Comparison of ENCODE assay signal across 17 cellular contexts in the genomic region with DNA sequence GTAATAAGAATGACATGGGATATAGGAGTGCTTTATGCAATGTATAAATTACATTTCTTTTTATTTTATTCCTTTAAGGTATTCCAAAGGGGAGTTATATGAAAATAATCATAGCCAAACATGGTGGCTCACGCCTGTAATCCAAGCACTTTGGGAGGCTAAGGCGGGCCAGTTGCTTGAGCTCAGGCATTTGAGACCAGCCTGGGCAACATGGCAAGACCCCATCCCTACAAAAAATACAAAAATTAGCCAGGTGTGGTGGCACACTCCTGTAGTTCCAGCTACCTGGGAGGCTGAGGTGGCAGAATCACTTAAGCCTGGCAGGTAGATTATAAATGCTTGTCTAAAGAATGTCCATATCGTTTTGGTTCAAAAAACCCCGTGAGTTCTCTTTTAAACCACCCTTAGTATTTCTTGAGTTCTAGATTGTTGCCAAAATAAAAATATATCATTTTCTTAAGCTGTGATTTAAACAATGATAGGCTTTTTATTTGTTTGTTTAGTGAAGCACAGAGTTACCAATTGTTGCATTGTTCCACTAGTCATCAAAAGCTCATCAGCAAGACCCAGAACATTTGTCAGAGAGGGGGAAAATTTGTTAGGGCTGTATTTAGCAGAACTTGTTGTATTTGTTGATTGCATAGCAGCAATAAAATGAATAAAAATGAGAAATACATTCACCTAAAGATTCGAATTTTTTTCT.
DNase-seq lines count a peak whose midpoint lies in the region; ATAC-seq and TF ChIP-seq lines count a peak whose summit lies in the region.
"Had no signal": no experiment of that assay in that cellular context is flagged by ENCODE, and none has a peak within 500 bp of the region (broad histone marks: within the 10 kb centered on the region; RNA-seq: fewer than 3 reads in every experiment).

No MANE protein-coding gene starts in this region.

- H3K27me3 Mint-ChIP-seq in mesothelial cell of epicardium (ENCODE audit: low read depth), result no peaks in the 10 kb centered on the region
- no peaks in the 10 kb centered on the region for H3K27me3 Mint-ChIP-seq in neural progenitor cell (ENCODE audit: insufficient read depth, low read depth)

- H3K4me1 ChIP-seq in ACC112 (ENCODE audit: control insufficient read depth, insufficient read depth, low read length, unreplicated experiment) (peaks cover 23% of the 10 kb centered on the region), mammary epithelial cell (ENCODE audit: insufficient read depth, low read length) (peaks cover 9% of the 10 kb centered on the region), lower lobe of right lung (no peaks in the 10 kb centered on the region), neural progenitor cell (no peaks in the 10 kb centered on the region)
- H3K4me1 ChIP-seq: HAP-1 had no signal

- BruUV-seq in mammary epithelial cell (replicated peaks; lab: Mats Ljungman, UMichigan), result no TSS peak

- H3K27ac Mint-ChIP-seq in mesothelial cell of epicardium (peak overlapping the region; percentile 31), neural progenitor cell (no peak overlapping the region)

- in situ Hi-C loops in mammary epithelial cell (cut with MboI; ENCODE audit: low sequenced_read_pairs in 2 of 2), result no loop called here

- H3K4me1 Mint-ChIP-seq in mesothelial cell of epicardium, result peaks cover 16% of the 10 kb centered on the region
- peaks cover 22% of the 10 kb centered on the region for H3K4me1 Mint-ChIP-seq in neural progenitor cell

- H3K4me2 ChIP-seq in mammary epithelial cell (ENCODE audit: insufficient read depth, low read depth, low read length) (no peak overlapping the region), neural progenitor cell (no peak overlapping the region)

- DNase-seq in LoVo (ENCODE audit: low spot score) (peak; percentile 12), mammary epithelial cell (peak; percentile 44), mesothelial cell of epicardium (ENCODE audit: low spot score in 2 of 2, unreplicated experiment in 2 of 2) (no peak), lower lobe of right lung (no peak), midbrain (lab: John Stamatoyannopoulos, UW) (no peak), neural progenitor cell (ENCODE audit: low spot score) (no peak)
- DNase-seq: C1 segment of cervical spinal cord, DMS 273 treated with DMSO at 0.1 percent for 48 hours, KBM-7, NCI-H1048, NCI-H2081 treated with DMSO at 0.1 percent for 48 hours, NCI-H2227 treated with DMSO at 0.1 percent for 48 hours, NCI-H524, SHP77 treated with DMSO at 0.1 percent for 48 hours had no signal

- 98% methylated on average over 5 of the region's 5 CpGs for WGBS in mammary epithelial cell (ENCODE audit: low coverage, missing lambda C conversion rate)

- H3K9me3 ChIP-seq in mammary epithelial cell (replicated peaks; ENCODE audit: insufficient read depth, low read length) (no peaks in the 10 kb centered on the region), lower lobe of right lung (no peaks in the 10 kb centered on the region), neural progenitor cell (ENCODE audit: low read depth) (no peaks in the 10 kb centered on the region)
- H3K9me3 ChIP-seq: HAP-1 had no signal

- H3K4me3 Mint-ChIP-seq in mesothelial cell of epicardium (no peak overlapping the region), neural progenitor cell (no peak overlapping the region)

- H3F3A ChIP-seq in neural progenitor cell (ENCODE audit: low read depth), result no peaks in the 10 kb centered on the region

- no peak for TF ChIP-seq CTCF in mammary epithelial cell (conservative IDR thresholded peaks at IDR 0.05 in 1 of 2, IDR thresholded peaks at IDR 0.05 in 1 of 2; ENCODE audit: extremely low read depth in 1 of 2, insufficient read depth in 1 of 2, low read depth in 1 of 2, low read length in 2 of 2)
- no peak for TF ChIP-seq CTCF in mesothelial cell of epicardium (IDR thresholded peaks at IDR 0.05; ENCODE audit: unreplicated experiment)
- no peak for TF ChIP-seq CTCF in lower lobe of right lung (IDR thresholded peaks at IDR 0.05)
- TF ChIP-seq CTCF in neural progenitor cell (IDR thresholded peaks at IDR 0.05), result no peak

- intact Hi-C loops in mammary epithelial cell (cut with micrococcal nuclease) (no loop called here), lower lobe of right lung (cut with DNase I) (no loop called here)

- H3K79me2 ChIP-seq in ACC112 (ENCODE audit: control insufficient read depth, insufficient read depth, low read length, unreplicated experiment) (no peaks in the 10 kb centered on the region), mammary epithelial cell (ENCODE audit: insufficient read depth, low read length) (no peaks in the 10 kb centered on the region), neural progenitor cell (ENCODE audit: low read depth) (no peaks in the 10 kb centered on the region)

- H3K27ac ChIP-seq in ACC112 (ENCODE audit: low read depth, low read length) (peak overlapping the region; percentile 81), mammary epithelial cell (ENCODE audit: insufficient read depth, low read depth, low read length) (no peak overlapping the region), lower lobe of right lung (no peak overlapping the region), neural progenitor cell (no peak overlapping the region)

- CTCF ChIA-PET in mammary epithelial cell (lab: Charles Lee; ENCODE audit: low non-redundant PET), result no interaction called here

- ATAC-seq in GM19455 (IDR thresholded peaks at IDR 0.05; ENCODE audit: unreplicated experiment) (no peak), lower lobe of right lung (no peak)

- H3K9ac ChIP-seq in mammary epithelial cell (ENCODE audit: insufficient read depth, low read length) (no peak overlapping the region), neural progenitor cell (no peak overlapping the region)

- H2AFZ ChIP-seq in ACC112 (ENCODE audit: low read length, unreplicated experiment) (peak overlapping the region; percentile 16), mammary epithelial cell (ENCODE audit: low read depth, low read length) (no peak overlapping the region), neural progenitor cell (replicated peaks) (no peak overlapping the region)

- H4K20me1 ChIP-seq in mammary epithelial cell (ENCODE audit: insufficient read depth, low read length) (no peaks in the 10 kb centered on the region), neural progenitor cell (ENCODE audit: low read depth) (no peaks in the 10 kb centered on the region)

- no peaks in the 10 kb centered on the region for H3K36me3 ChIP-seq in ACC112 (ENCODE audit: insufficient read depth, low read length)
- H3K36me3 ChIP-seq in mammary epithelial cell (ENCODE audit: insufficient read depth, low read length), result no peaks in the 10 kb centered on the region
- no peaks in the 10 kb centered on the region for H3K36me3 ChIP-seq in lower lobe of right lung
- H3K36me3 ChIP-seq in neural progenitor cell, result no peaks in the 10 kb centered on the region
- H3K36me3 ChIP-seq: HAP-1 had no signal

- H3K4me3 ChIP-seq in ACC112 (ENCODE audit: low read depth, low read length), result peak overlapping the region; percentile 54; the same call in 1 of the 2 replicates
- H3K4me3 ChIP-seq in mammary epithelial cell (replicated peaks in 1 of 3; ENCODE audit: insufficient read depth in 1 of 3, low read depth in 2 of 3, low read length in 3 of 3), result no peak overlapping the region
- no peak overlapping the region for H3K4me3 ChIP-seq in lower lobe of right lung
- H3K4me3 ChIP-seq in neural progenitor cell, result no peak overlapping the region
- H3K4me3 ChIP-seq: HAP-1 had no signal

- dilution Hi-C loops in mammary epithelial cell (cut with HindIII; ENCODE audit: low sequenced_read_pairs), result no loop called here

- H3K36me3 Mint-ChIP-seq in mesothelial cell of epicardium (no peaks in the 10 kb centered on the region), neural progenitor cell (no peaks in the 10 kb centered on the region)

- H3K9me3 Mint-ChIP-seq in mesothelial cell of epicardium, result no peaks in the 10 kb centered on the region
- no peaks in the 10 kb centered on the region for H3K9me3 Mint-ChIP-seq in neural progenitor cell

- H3K27me3 ChIP-seq in ACC112 (ENCODE audit: insufficient read depth, low read length), result no peaks in the 10 kb centered on the region
- H3K27me3 ChIP-seq in mammary epithelial cell (ENCODE audit: insufficient read depth, low read length), result no peaks in the 10 kb centered on the region
- no peaks in the 10 kb centered on the region for H3K27me3 ChIP-seq in lower lobe of right lung (ENCODE audit: low read depth)
- no peaks in the 10 kb centered on the region for H3K27me3 ChIP-seq in neural progenitor cell

Comparison
In these comparisons a context has a peak if more than half of its experiments do, and no peak if none do; other contexts are left out.
1. DNase-seq: peak in LoVo (single experiment) and mammary epithelial cell (single experiment); none in mesothelial cell of epicardium (0 of 2), lower lobe of right lung (single experiment), midbrain (single experiment) and neural progenitor cell (single experiment).